In genomic region chr15:67042490-67043181, GRCh38 we compare ENCODE assay signal across 9 cellular contexts. TPM values are rescaled to one million over a fixed set of nuclear protein-coding genes. Genes with fewer than 3 reads are reported as not detected.
DNase-seq lines count a peak whose midpoint lies in the region; ATAC-seq, FAIRE-seq and TF ChIP-seq lines count a peak whose summit lies in the region.
"Had no signal": no experiment of that assay in that cellular context is flagged by ENCODE, and none has a peak within 500 bp of the region (broad histone marks: within the 10 kb centered on the region; RNA-seq: fewer than 3 reads in every experiment).

No MANE protein-coding gene starts in this region.

- H3K36me3 Mint-ChIP-seq in activated CD8-positive, alpha-beta T cell treated with anti-CD3 and anti-CD28 coated beads for 36 hours (ENCODE audit: low read depth), result no peaks in the 10 kb centered on the region

- H3K9me3 Mint-ChIP-seq in activated CD8-positive, alpha-beta T cell treated with anti-CD3 and anti-CD28 coated beads for 36 hours, result no peaks in the 10 kb centered on the region

- DNase-seq in Ammon's horn (ENCODE audit: low spot score) (peak; percentile 62), KG1 (lab: John Stamatoyannopoulos, UW) (peak; percentile 34), HepG2 (ENCODE audit: low spot score) (no peak), BE2C (no peak), adrenal gland (no peak), iPS-NIHi11 (ENCODE audit: low spot score) (no peak)
- peak; percentile 30 for DNase-seq in activated CD8-positive, alpha-beta T cell treated with anti-CD3 and anti-CD28 coated beads for 36 hours
- DNase-seq: pancreas had no signal

- H3K27me3 ChIP-seq in HepG2 (ENCODE audit: control insufficient read depth in 1 of 2, insufficient read depth in 2 of 2, low read length in 2 of 2), result no peaks in the 10 kb centered on the region
- H3K27me3 ChIP-seq in BE2C, result no peaks in the 10 kb centered on the region
- H3K27me3 ChIP-seq in adrenal gland, result no peaks in the 10 kb centered on the region
- H3K27me3 ChIP-seq: pancreas had no signal

- no peak for TF ChIP-seq RAD21 in HepG2 (CRISPR knock-in tag; IDR thresholded peaks at IDR 0.05)

- H3K4me3 ChIP-seq in HepG2 (replicated peaks in 1 of 3; ENCODE audit: insufficient read depth in 1 of 3, low read depth in 2 of 3, low read length in 3 of 3) (no peak overlapping the region), BE2C (ENCODE audit: low read depth, low read length) (no peak overlapping the region), adrenal gland (no peak overlapping the region)
- H3K4me3 ChIP-seq: pancreas had no signal

- H3K9me3 ChIP-seq in HepG2 (ENCODE audit: low read length), result no peaks in the 10 kb centered on the region
- H3K9me3 ChIP-seq in BE2C, result no peaks in the 10 kb centered on the region
- no peaks in the 10 kb centered on the region for H3K9me3 ChIP-seq in adrenal gland (replicated peaks in 1 of 3)
- H3K9me3 ChIP-seq: pancreas had no signal

- peak; percentile 74 for ATAC-seq in activated CD8-positive, alpha-beta T cell treated with anti-CD3 and anti-CD28 coated beads for 36 hours
- ATAC-seq in HepG2, result peak; percentile 57
- ATAC-seq in GM21515 (IDR thresholded peaks at IDR 0.05; ENCODE audit: unreplicated experiment), result no peak

- H2AFZ ChIP-seq in HepG2 (ENCODE audit: low read length), result no peak overlapping the region

- peaks cover 0 to 10% of the 10 kb centered on the region in 2 experiments; a peak in 2 of 5 replicates for H3K36me3 ChIP-seq in HepG2 (replicated peaks in 1 of 2; ENCODE audit: control insufficient read depth in 1 of 2, insufficient read depth in 2 of 2, low read length in 2 of 2)
- no peaks in the 10 kb centered on the region for H3K36me3 ChIP-seq in BE2C
- no peaks in the 10 kb centered on the region for H3K36me3 ChIP-seq in adrenal gland (replicated peaks in 1 of 2)
- H3K36me3 ChIP-seq: pancreas had no signal

- TF ChIP-seq POLR2A in HepG2 (IDR thresholded peaks at IDR 0.05; ENCODE audit: insufficient read depth in 1 of 2, low read depth in 2 of 2, low read length in 2 of 2) (no peak), adrenal gland (IDR thresholded peaks at IDR 0.05) (no peak)

- no peak for TF ChIP-seq CTCF in activated CD8-positive, alpha-beta T cell treated with anti-CD3 and anti-CD28 coated beads for 36 hours (IDR thresholded peaks at IDR 0.05)
- TF ChIP-seq CTCF in HepG2 (CRISPR knock-in tag; IDR thresholded peaks at IDR 0.05) (no peak), BE2C (IDR thresholded peaks at IDR 0.05; ENCODE audit: low read depth, low read length) (no peak), adrenal gland (IDR thresholded peaks at IDR 0.05) (no peak)

- POLR2A ChIA-PET in activated CD8-positive, alpha-beta T cell treated with anti-CD3 and anti-CD28 coated beads for 36 hours (lab: Charles Lee), result interaction anchor here (0.9 to 1.2 kb wide), 2 partner anchors 16 to 39 kb away, joined by 3 read pairs; no protein-coding TSS in a partner anchor
- POLR2A ChIA-PET in HepG2 (lab: Yijun Ruan, JAX), result interaction anchor here (3.2 to 12.1 kb wide), 2 partner anchors 12 to 19 kb away, joined by 20 to 248 read pairs; partner anchors contain the start of gene SMAD3

- in situ Hi-C loops in HepG2 (cut with HindIII; ENCODE audit: extremely low pct_ligation_motif_present, low pct_unique_long_range_greater_than_20kb), result no loop called here

- H3K27ac Mint-ChIP-seq in activated CD8-positive, alpha-beta T cell treated with anti-CD3 and anti-CD28 coated beads for 36 hours, result no peak overlapping the region

- intact Hi-C loops in activated CD8-positive, alpha-beta T cell treated with anti-CD3 and anti-CD28 coated beads for 36 hours (cut with micrococcal nuclease), result no loop called here
- intact Hi-C loops in HepG2 (cut with micrococcal nuclease; ENCODE audit: unreplicated experiment) (no loop called here), adrenal gland (cut with DNase I) (no loop called here)

- H3K27me3 Mint-ChIP-seq in activated CD8-positive, alpha-beta T cell treated with anti-CD3 and anti-CD28 coated beads for 36 hours, result peaks cover 3% of the 10 kb centered on the region

- 69% methylated on average over 7 of the region's 7 CpGs for whole genome bisulfite sequencing in HepG2 (ENCODE audit: low lambda C conversion rate)
- WGBS in adrenal gland, 4 donors, result 45 to 52% (median 51%) methylated on average over 7 of the region's 7 CpGs

- H4K20me1 ChIP-seq in HepG2 (ENCODE audit: insufficient read depth, low read length), result no peaks in the 10 kb centered on the region; the same call in 1 of the 2 replicates

- H3K4me1 Mint-ChIP-seq in activated CD8-positive, alpha-beta T cell treated with anti-CD3 and anti-CD28 coated beads for 36 hours (ENCODE audit: low read depth), result peaks cover 45% of the 10 kb centered on the region

- TF ChIP-seq EP300 in HepG2 (IDR thresholded peaks at IDR 0.05; ENCODE audit: low read depth in 2 of 2, low read length in 2 of 2) (no peak), HepG2 (CRISPR knock-in tag; IDR thresholded peaks at IDR 0.05; ENCODE audit: borderline replicate concordance) (no peak)

- no peak for FAIRE-seq in HepG2 (lab: Jason Lieb, UNC)
- FAIRE-seq: pancreas had no signal

- H3K9ac ChIP-seq in HepG2 (ENCODE audit: insufficient read depth, low read depth, low read length), result no peak overlapping the region

- H3K4me1 ChIP-seq in HepG2 (ENCODE audit: insufficient read depth, low read length) (no peaks in the 10 kb centered on the region; the same call in none of the 2 replicates), BE2C (no peaks in the 10 kb centered on the region; the same call in 1 of the 2 replicates), adrenal gland (replicated peaks in 1 of 2) (peaks cover 0 to 14% of the 10 kb centered on the region in 2 donors)

- H3K27ac ChIP-seq in HepG2 (ENCODE audit: extremely low read length, insufficient read depth, low read length) (no peak overlapping the region), adrenal gland (no peak overlapping the region)
- H3K27ac ChIP-seq: pancreas had no signal

- H3K4me3 Mint-ChIP-seq in activated CD8-positive, alpha-beta T cell treated with anti-CD3 and anti-CD28 coated beads for 36 hours, result no peak overlapping the region

- CTCF ChIA-PET in activated CD8-positive, alpha-beta T cell treated with anti-CD3 and anti-CD28 coated beads for 36 hours (lab: Charles Lee), result interaction anchor here (1.0 to 1.1 kb wide), 2 partner anchors 95 to 262 kb away, joined by 3 read pairs; no protein-coding TSS in a partner anchor
- CTCF ChIA-PET in HepG2 (lab: Yijun Ruan, JAX; ENCODE audit: low intra/inter-chr PET ratio, low total read pairs), result no interaction called here

- peak overlapping the region; percentile 20 for H3K4me2 ChIP-seq in HepG2 (ENCODE audit: low read depth, low read length)

- BruUV-seq in HepG2 (replicated peaks; lab: Mats Ljungman, UMichigan), result no TSS peak

- H3K79me2 ChIP-seq in HepG2 (ENCODE audit: insufficient read depth, low read length), result no peaks in the 10 kb centered on the region

TF ChIP-seq in HepG2, 621 proteins besides CTCF, POLR2A, EP300 and RAD21 (continues in another document):
- TF ChIP-seq ZNF572 (CRISPR knock-in tag; IDR thresholded peaks at IDR 0.05) (0 out of 2 replicates have a peak, but pooled peaks have one; percentile 25), ZNF619 (CRISPR knock-in tag; IDR thresholded peaks at IDR 0.05) (no peak)

RNA-seq across cellular contexts. Expression of gene SMAD3, which starts 22.8 kb away (rescaled TPM):
- 10 to 100 TPM; 22.3 to 24.7 TPM for total RNA-seq in activated CD8-positive, alpha-beta T cell treated with anti-CD3 and anti-CD28 coated beads for 36 hours
- 8.6 and 10.0 TPM in 2 replicates for total RNA-seq in HepG2 (2016; rRNA removed; fragmentation: Illumina TruSeq; extraction: Trizol)
- total RNA-seq in HepG2 (2016; cell fraction: cytosol; rRNA removed; fragmentation: Illumina TruSeq; extraction: Trizol; ENCODE audit: low read depth), result 5.9 and 6.9 TPM in 2 replicates
- 8.6 and 9.2 TPM in 2 replicates for total RNA-seq in HepG2 (2016; cell fraction: insoluble cytoplasmic fraction; rRNA removed; fragmentation: Illumina TruSeq; extraction: Trizol)
- 6.1 and 6.5 TPM in 2 replicates for total RNA-seq in HepG2 (2016; cell fraction: membrane; rRNA removed; fragmentation: Illumina TruSeq; extraction: Trizol)
- 15.6 and 16.8 TPM in 2 replicates for total RNA-seq in HepG2 (2016; cell fraction: nucleus; rRNA removed; fragmentation: Illumina TruSeq; extraction: Trizol)
- 56.3 and 59.1 TPM in 2 replicates for polyA plus RNA-seq in HepG2 (2011; rRNA removed)
- 15.3 and 17.1 TPM in 2 replicates for polyA plus RNA-seq in HepG2 (2011; cell fraction: cytosol; rRNA removed)
- polyA plus RNA-seq in HepG2 (2011; cell fraction: nucleus; rRNA removed), result 92.6 and 110 TPM in 2 replicates
- polyA plus RNA-seq in HepG2 (2012), result 27.7 and 30.7 TPM in 2 replicates
- polyA plus RNA-seq in HepG2 (2016; cell fraction: cytosol; fragmentation: Illumina TruSeq; extraction: Trizol; ENCODE audit: low read depth), result 0.69 and 1.4 TPM in 2 replicates
- 9.8 and 12.0 TPM in 2 replicates for polyA plus RNA-seq in HepG2 (2016; cell fraction: insoluble cytoplasmic fraction; fragmentation: Illumina TruSeq; extraction: Trizol; ENCODE audit: low read depth)
- polyA plus RNA-seq in HepG2 (2016; cell fraction: membrane; fragmentation: Illumina TruSeq; extraction: Trizol; ENCODE audit: low read depth), result 2.7 and 3.7 TPM in 2 replicates
- 25.8 and 26.1 TPM in 2 replicates for polyA plus RNA-seq in HepG2 (2016; cell fraction: nucleus; fragmentation: Illumina TruSeq; extraction: Trizol; ENCODE audit: insufficient read depth, low read depth)
- polyA minus RNA-seq in HepG2 (2011; rRNA and poly(A)+ RNA removed; ENCODE audit: low replicate concordance), result 37.4 and 65.9 TPM in 2 replicates
- 17.8 and 26.2 TPM in 2 replicates for polyA minus RNA-seq in HepG2 (2011; cell fraction: cytosol; rRNA and poly(A)+ RNA removed)
- polyA minus RNA-seq in HepG2 (2011; cell fraction: nucleus; rRNA and poly(A)+ RNA removed), result 43.8 and 50.1 TPM in 2 replicates
- polyA plus RNA-seq in BE2C (2012; ENCODE audit: insufficient read depth, insufficient read length, low read depth), result 2.1 TPM
- total RNA-seq in adrenal gland, result 10 to 100 TPM in 5 of 8 donors, 1 to 10 TPM in 3; 6.7 to 92.0 (median 15.2) TPM
- polyA plus RNA-seq in adrenal gland, result 1 to 10 TPM; 6.4 to 7.8 (median 7.2) TPM

Comparison
In these comparisons a context has a peak if more than half of its experiments do, and no peak if none do; other contexts are left out.
1. DNase-seq: peak in Ammon's horn (single experiment), KG1 (single experiment) and activated CD8-positive, alpha-beta T cell treated with anti-CD3 and anti-CD28 coated beads for 36 hours (single experiment); none in HepG2 (single experiment), BE2C (single experiment), adrenal gland (0 of 7) and iPS-NIHi11 (single experiment).